In the genomic region with DNA sequence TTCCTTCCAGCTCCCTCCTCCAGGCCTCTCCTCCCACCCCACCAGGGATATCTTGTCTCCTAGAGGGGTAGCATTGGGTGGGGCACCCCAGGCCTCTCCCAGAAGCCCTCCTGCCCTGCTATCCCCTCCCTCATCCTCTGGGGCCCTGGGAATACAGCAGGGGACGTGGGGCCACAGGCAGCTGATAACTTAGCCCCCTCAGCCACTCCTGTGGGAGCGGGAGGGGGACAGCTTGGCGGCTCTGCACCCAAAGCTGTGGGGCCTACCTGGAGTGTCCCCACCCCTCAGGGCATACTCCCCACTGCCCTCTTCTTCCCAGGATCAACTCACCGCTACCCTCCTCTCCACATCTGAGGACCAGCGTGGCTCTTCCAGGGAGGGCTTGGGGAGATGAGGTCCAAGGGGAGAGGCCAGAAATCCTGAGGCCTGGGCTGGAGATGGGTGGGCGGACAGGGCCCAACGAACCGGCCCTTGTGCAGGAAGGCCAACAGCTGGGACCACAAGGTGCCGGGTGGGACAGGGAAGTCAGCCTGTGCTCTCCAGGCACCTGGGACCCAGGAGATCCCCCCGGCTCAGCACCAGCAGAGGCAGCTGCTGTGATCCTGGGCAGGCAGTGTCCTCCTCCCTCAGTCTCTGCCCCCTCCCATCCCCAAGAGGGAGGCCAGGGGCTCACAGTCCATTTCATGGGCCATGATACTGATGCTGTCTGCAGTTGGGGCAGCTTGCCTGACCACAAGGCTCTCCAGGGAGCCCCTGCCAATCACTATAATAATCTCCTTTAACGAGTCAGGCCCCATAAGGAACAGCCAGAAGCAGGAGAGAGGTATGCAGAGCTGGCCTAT, we compare ENCODE assay signal across 8 cellular contexts. TPM values are rescaled to one million over a fixed set of nuclear protein-coding genes. Genes with fewer than 3 reads are reported as not detected.
DNase-seq lines count a peak whose midpoint lies in the region; ATAC-seq and TF ChIP-seq lines count a peak whose summit lies in the region.

No MANE protein-coding gene starts in this region.

- no peaks in the 10 kb centered on the region for H3K9me2 ChIP-seq in SU-DHL-6 (replicated peaks; ENCODE audit: insufficient read depth, low read length)

- no peak for ATAC-seq in GM18505 (IDR thresholded peaks at IDR 0.05; ENCODE audit: unreplicated experiment)
- no peak for ATAC-seq in GM19452 (IDR thresholded peaks at IDR 0.05; ENCODE audit: unreplicated experiment)

- WGBS in prostate gland: 82% methylated on average over 11 of the region's 11 CpGs

- no peak overlapping the region for H2AFZ ChIP-seq in SU-DHL-6 (ENCODE audit: low read depth, low read length, severe bottlenecking)

- H3K9me3 ChIP-seq in SU-DHL-6 (ENCODE audit: insufficient read depth, low read length): no peaks in the 10 kb centered on the region
- H3K9me3 ChIP-seq in prostate gland: no peaks in the 10 kb centered on the region

- no peak overlapping the region for H3K9ac ChIP-seq in SU-DHL-6 (ENCODE audit: low read length)

- H3K36me3 ChIP-seq in SU-DHL-6 (ENCODE audit: low read length) (no peaks in the 10 kb centered on the region), prostate gland (no peaks in the 10 kb centered on the region)

- peak; percentile 34 for DNase-seq in ELF-1 (ENCODE audit: low read depth, low spot score)
- DNase-seq in fibroblast of peridontal ligament (ENCODE audit: extremely low read depth): peak; percentile 64
- no peak for DNase-seq in prostate gland (ENCODE audit: low spot score)
- DNase-seq in SHP77 (lab: John Stamatoyannopoulos, UW): no peak
- DNase-seq in HUDEP-2 (lab: John Stamatoyannopoulos, UW; ENCODE audit: unreplicated experiment in 76 of 76): no peak

- H3K27me3 ChIP-seq in SU-DHL-6 (ENCODE audit: low read length): no peaks in the 10 kb centered on the region
- H3K27me3 ChIP-seq in prostate gland (replicated peaks; ENCODE audit: insufficient read depth): no peaks in the 10 kb centered on the region

- H3F3A ChIP-seq in SU-DHL-6 (ENCODE audit: insufficient read depth): peaks cover 51% of the 10 kb centered on the region

- intact Hi-C loops in prostate gland (cut with DNase I): no loop called here

- TF ChIP-seq CTCF in SU-DHL-6 (IDR thresholded peaks at IDR 0.05; ENCODE audit: insufficient read depth, low read length, poor library complexity, severe bottlenecking) (no peak), prostate gland (IDR thresholded peaks at IDR 0.05) (no peak)

- H3K4me1 ChIP-seq in prostate gland (replicated peaks): no peaks in the 10 kb centered on the region

- no peaks in the 10 kb centered on the region for H4K20me1 ChIP-seq in SU-DHL-6 (ENCODE audit: low read depth, low read length)

- no peaks in the 10 kb centered on the region for H3K79me2 ChIP-seq in SU-DHL-6 (ENCODE audit: insufficient read depth, low read length)

- no peak overlapping the region for H3K4me2 ChIP-seq in SU-DHL-6 (ENCODE audit: low read depth, low read length, poor library complexity, severe bottlenecking)

- H3K27ac ChIP-seq in SU-DHL-6 (ENCODE audit: low read depth, low read length) (peak overlapping the region; percentile 53), prostate gland (peak overlapping the region; percentile 14 to 59)

- TF ChIP-seq POLR2A in prostate gland (IDR thresholded peaks at IDR 0.05): no peak
- no peak for TF ChIP-seq POLR2A in GM18505 (IDR thresholded peaks at IDR 0.05; ENCODE audit: borderline replicate concordance, extremely low read depth, insufficient read depth, insufficient read length)

- H3K4me3 ChIP-seq in SU-DHL-6 (ENCODE audit: insufficient read depth, low read length, poor library complexity, severe bottlenecking) (no peak overlapping the region), prostate gland (no peak overlapping the region)

RNA-seq across cellular contexts. Expression of a gene that starts 23.2 kb away (rescaled TPM):
- 1,000 to 10,000 TPM in 1 of 2 donors, 100 to 1,000 TPM in 1; 110 to 1,326 TPM for total RNA-seq in prostate gland

RNA-seq across cellular contexts. Expression of a gene that starts 53.0 kb away (rescaled TPM):
- 1,000 to 10,000 TPM; 5,964 to 9,097 TPM for total RNA-seq in prostate gland

RNA-seq across cellular contexts. Expression of a gene that starts 59.4 kb away (rescaled TPM):
- 100 to 1,000 TPM in 1 of 2 donors, 10 to 100 TPM in 1; 36.1 to 106 TPM for total RNA-seq in prostate gland

Comparison
In these comparisons a context has a peak if more than half of its experiments do, and no peak if none do; other contexts are left out.
1. DNase-seq: peak in ELF-1 (single experiment) and fibroblast of peridontal ligament (single experiment); none in prostate gland (single experiment), SHP77 (0 of 2) and HUDEP-2 (0 of 76).